8 cellular contexts compared by ENCODE assay signal in the genomic region with DNA sequence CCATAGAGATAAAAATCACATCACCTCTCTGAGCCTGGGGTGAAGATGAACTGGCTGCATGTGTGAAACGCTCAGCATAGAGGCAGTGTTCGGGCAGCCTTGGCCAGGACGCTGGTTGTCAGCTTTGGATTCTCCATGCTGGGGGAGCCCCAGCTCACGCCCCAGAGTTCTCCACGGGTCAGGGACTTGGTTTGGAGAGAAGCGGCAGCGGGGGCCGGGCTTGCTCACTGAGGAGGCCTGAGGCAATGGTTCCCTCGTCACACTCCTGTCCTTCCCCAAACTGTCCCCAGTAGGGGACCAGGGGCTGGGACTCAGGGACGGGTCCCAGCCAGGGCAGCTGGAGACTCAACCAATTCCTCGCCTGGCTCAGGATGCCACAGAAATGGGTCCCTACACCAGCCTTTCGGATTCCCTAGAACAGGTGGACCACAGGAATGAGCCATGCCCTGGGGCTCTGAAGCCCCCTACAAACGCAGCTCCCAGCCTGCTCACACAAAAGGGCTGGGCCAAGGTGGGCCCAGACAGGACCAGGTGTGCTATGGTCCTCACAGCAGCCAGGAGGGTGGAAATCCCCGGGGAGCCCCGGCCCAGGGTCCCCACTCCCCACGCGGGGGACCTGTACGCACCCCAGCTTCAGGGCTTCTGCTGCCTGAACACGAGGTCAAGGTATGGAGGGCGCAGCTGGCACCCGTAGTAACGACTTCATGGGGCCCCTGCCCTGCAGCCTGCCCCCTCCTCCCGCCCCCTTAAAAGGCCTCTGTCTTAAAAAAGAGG. TPM values are rescaled to one million over a fixed set of nuclear protein-coding genes. Genes with fewer than 3 reads are reported as not detected.
DNase-seq lines count a peak whose midpoint lies in the region; ATAC-seq and TF ChIP-seq lines count a peak whose summit lies in the region.

No MANE protein-coding gene starts in this region.

- ATAC-seq in SK-N-SH treated with all-trans-retinoic acid at 6 μM for 48 hours, result no peak
- no peak for ATAC-seq in left lobe of liver
- no peak for ATAC-seq in esophagus mucosa

- TF ChIP-seq CTCF in SK-N-SH (IDR thresholded peaks at IDR 0.05) (no peak), brain (conservative IDR thresholded peaks at IDR 0.05) (no peak), testis (IDR thresholded peaks at IDR 0.05) (no peak)

- intact Hi-C loops in testis (cut with DNase I; ENCODE audit: low total_unique reads), result loop anchor here (5.0 kb wide), 1 partner anchor 548 kb away; a partner anchor contains a TSS

- H3K4me3 ChIP-seq in SK-N-SH (ENCODE audit: low read depth in 2 of 2, low read length in 1 of 2), result peak overlapping the region; percentile 83 to 87
- H3K4me3 ChIP-seq in testis, result peak overlapping the region; percentile 82

- peaks cover 18% of the 10 kb centered on the region for H3K4me1 Mint-ChIP-seq in brain

- H3K4me1 ChIP-seq in SK-N-SH (ENCODE audit: control insufficient read depth in 1 of 2, insufficient read depth in 2 of 2, low read depth in 1 of 2, low read length in 1 of 2) (peaks cover 5 to 72% of the 10 kb centered on the region in 2 experiments; a peak in 2 of 4 replicates), testis (peaks cover 57% of the 10 kb centered on the region)

- peaks cover 39% of the 10 kb centered on the region for H3K79me2 ChIP-seq in SK-N-SH (ENCODE audit: insufficient read depth)

- CTCF ChIA-PET in SK-N-SH (lab: Yijun Ruan, JAX), result interaction anchor here (1.7 kb wide), 1 partner anchor 40 kb away, joined by 4 read pairs; no protein-coding TSS in a partner anchor

- H3K9ac ChIP-seq in SK-N-SH, result peak overlapping the region; percentile 83

- H3F3A ChIP-seq in SK-N-SH (replicated peaks; ENCODE audit: insufficient read depth), result no peaks in the 10 kb centered on the region

- H3K9me3 Mint-ChIP-seq in brain, result no peaks in the 10 kb centered on the region

- no peak for TF ChIP-seq POLR2A in testis (IDR thresholded peaks at IDR 0.05)

- H3K27ac ChIP-seq in SK-N-SH (ENCODE audit: low read depth in 2 of 2, low read length in 1 of 2) (no peak overlapping the region; a peak in 2 of 4 replicates), testis (peak overlapping the region; percentile 93 to 98)

- DNase-seq in SK-N-SH (no peak), left lobe of liver (ENCODE audit: low spot score) (peak; percentile 47), testis (peak; percentile 40), NCI-H2029 treated with DMSO at 0.1 percent for 48 hours (lab: John Stamatoyannopoulos, UW) (no peak), NCI-H2196 treated with DMSO at 0.1 percent for 48 hours (lab: John Stamatoyannopoulos, UW; ENCODE audit: unreplicated experiment) (no peak)

- no peaks in the 10 kb centered on the region for H3K36me3 Mint-ChIP-seq in brain

- TF ChIP-seq EP300 in SK-N-SH (IDR thresholded peaks at IDR 0.05; ENCODE audit: borderline replicate concordance in 1 of 2, low read depth in 1 of 2, low read length in 1 of 2), result no peak

- no peak overlapping the region for H2AFZ ChIP-seq in SK-N-SH (ENCODE audit: low read depth)

- POLR2A ChIA-PET in SK-N-SH (lab: Yijun Ruan, JAX), result interaction anchor here (1.3 kb wide), 1 partner anchor 10 kb away, joined by 6 read pairs; no protein-coding TSS in a partner anchor

- H3K27ac Mint-ChIP-seq in brain, result peak overlapping the region in 3 of 5 experiments; percentile 43 to 59 (median 58)

- H3K9me3 ChIP-seq in SK-N-SH, result no peaks in the 10 kb centered on the region
- no peaks in the 10 kb centered on the region for H3K9me3 ChIP-seq in testis

- no peaks in the 10 kb centered on the region for H3K9me2 ChIP-seq in SK-N-SH

- 66% methylated on average over 14 of the region's 23 CpGs for WGBS in SK-N-SH (ENCODE audit: low lambda C conversion rate)
- WGBS in testis, 2 donors, result 0 to 10% methylated on average over 4 to 23 of the region's 23 CpGs

- H3K27me3 ChIP-seq in SK-N-SH (ENCODE audit: insufficient read depth) (no peaks in the 10 kb centered on the region), testis (no peaks in the 10 kb centered on the region)

- no peak for TF ChIP-seq RAD21 in SK-N-SH (IDR thresholded peaks at IDR 0.05; ENCODE audit: low read length)

- H3K36me3 ChIP-seq in SK-N-SH (replicated peaks in 1 of 2; ENCODE audit: control insufficient read depth in 1 of 2, insufficient read depth in 2 of 2, low read length in 1 of 2), result peaks cover 0 to 31% of the 10 kb centered on the region in 2 experiments
- no peaks in the 10 kb centered on the region for H3K36me3 ChIP-seq in testis (ENCODE audit: low read depth, missing control alignments)

- peak overlapping the region; percentile 91 for H3K4me2 ChIP-seq in SK-N-SH

- peak overlapping the region; percentile 67 to 81 (median 79) for H3K4me3 Mint-ChIP-seq in brain

- H3K27me3 Mint-ChIP-seq in brain, result no peaks in the 10 kb centered on the region

- H4K20me1 ChIP-seq in SK-N-SH (ENCODE audit: insufficient read depth), result peaks cover 51% of the 10 kb centered on the region

TF ChIP-seq in SK-N-SH, 30 proteins besides CTCF, POLR2A, EP300 and RAD21:
- TF ChIP-seq CHD2 (IDR thresholded peaks at IDR 0.05; ENCODE audit: low read length, partially characterized antibody) (no peak), TAF1 (IDR thresholded peaks at IDR 0.05; ENCODE audit: borderline replicate concordance, low read depth, low read length) (no peak)

TF ChIP-seq in SK-N-SH treated with all-trans-retinoic acid at 6 μM for 48 hours, 23 proteins besides CTCF, POLR2A, EP300 and RAD21:
- TF ChIP-seq ZNF70 (CRISPR knock-in tag; IDR thresholded peaks at IDR 0.05) (no peak), ZNF565 (CRISPR knock-in tag; conservative IDR thresholded peaks at IDR 0.05; ENCODE audit: low read depth) (no peak), ZFP3 (CRISPR knock-in tag; IDR thresholded peaks at IDR 0.05) (no peak)

RNA-seq across cellular contexts. Expression of a gene that starts 1.4 kb away (rescaled TPM):
- 38.6 and 42.2 TPM in 2 replicates for polyA plus RNA-seq in SK-N-SH (2012; rRNA removed)
- 17.3 and 28.2 TPM in 2 replicates for polyA plus RNA-seq in SK-N-SH (2012; cell fraction: cytosol; rRNA removed)
- polyA plus RNA-seq in SK-N-SH (2012; cell fraction: nucleus; rRNA removed), result 58.8 and 62.0 TPM in 2 replicates
- polyA plus RNA-seq in brain (ENCODE audit: insufficient read depth, low read depth, low replicate concordance), result 58.0 TPM
- total RNA-seq in left lobe of liver, result 23.6 TPM
- 10 to 100 TPM; 73.8 to 76.4 TPM for total RNA-seq in testis
- polyA plus RNA-seq in testis (ENCODE audit: insufficient read depth, low read depth, low replicate concordance), result 51.6 TPM
- total RNA-seq in esophagus mucosa, result 21.1 TPM

RNA-seq across cellular contexts. Expression of a gene that starts 18.6 kb away (rescaled TPM):
- polyA plus RNA-seq in SK-N-SH (2012; rRNA removed) (6.3 and 6.4 TPM in 2 replicates), brain (ENCODE audit: insufficient read depth, low read depth, low replicate concordance) (3.8 TPM), testis (ENCODE audit: insufficient read depth, low read depth, low replicate concordance) (13.8 TPM)
- polyA plus RNA-seq in SK-N-SH (2012; cell fraction: cytosol; rRNA removed), result 4.0 and 4.4 TPM in 2 replicates
- polyA plus RNA-seq in SK-N-SH (2012; cell fraction: nucleus; rRNA removed), result 15.3 and 15.8 TPM in 2 replicates
- total RNA-seq in left lobe of liver (5.0 TPM), testis (10 to 100 TPM; 40.1 to 44.0 TPM), esophagus mucosa (5.7 TPM)

RNA-seq across cellular contexts. Expression of a gene that starts 18.6 kb away (rescaled TPM):
- polyA plus RNA-seq in SK-N-SH (2012; rRNA removed), result 0.67 and 1.2 TPM in 2 replicates
- 0.31 and 0.38 TPM in 2 replicates for polyA plus RNA-seq in SK-N-SH (2012; cell fraction: cytosol; rRNA removed)
- polyA plus RNA-seq in SK-N-SH (2012; cell fraction: nucleus; rRNA removed), result 4.2 and 4.9 TPM in 2 replicates
- polyA plus RNA-seq in brain (ENCODE audit: insufficient read depth, low read depth, low replicate concordance), result 1.1 TPM
- total RNA-seq in left lobe of liver, result 2.2 TPM
- 10 to 100 TPM; 22.9 to 23.7 TPM for total RNA-seq in testis
- 12.2 TPM for polyA plus RNA-seq in testis (ENCODE audit: insufficient read depth, low read depth, low replicate concordance)
- total RNA-seq in esophagus mucosa, result 1.1 TPM

Comparison
In these comparisons a context has a peak if more than half of its experiments do, and no peak if none do; other contexts are left out.
1. DNase-seq: peak in left lobe of liver (single experiment) and testis (single experiment); none in SK-N-SH (single experiment), NCI-H2029 treated with DMSO at 0.1 percent for 48 hours (single experiment) and NCI-H2196 treated with DMSO at 0.1 percent for 48 hours (single experiment).
2. H3K27ac ChIP-seq: peak in testis (2 of 2); none in SK-N-SH (0 of 2).